ENCODE assay signal across 8 cellular contexts in the genomic region with DNA sequence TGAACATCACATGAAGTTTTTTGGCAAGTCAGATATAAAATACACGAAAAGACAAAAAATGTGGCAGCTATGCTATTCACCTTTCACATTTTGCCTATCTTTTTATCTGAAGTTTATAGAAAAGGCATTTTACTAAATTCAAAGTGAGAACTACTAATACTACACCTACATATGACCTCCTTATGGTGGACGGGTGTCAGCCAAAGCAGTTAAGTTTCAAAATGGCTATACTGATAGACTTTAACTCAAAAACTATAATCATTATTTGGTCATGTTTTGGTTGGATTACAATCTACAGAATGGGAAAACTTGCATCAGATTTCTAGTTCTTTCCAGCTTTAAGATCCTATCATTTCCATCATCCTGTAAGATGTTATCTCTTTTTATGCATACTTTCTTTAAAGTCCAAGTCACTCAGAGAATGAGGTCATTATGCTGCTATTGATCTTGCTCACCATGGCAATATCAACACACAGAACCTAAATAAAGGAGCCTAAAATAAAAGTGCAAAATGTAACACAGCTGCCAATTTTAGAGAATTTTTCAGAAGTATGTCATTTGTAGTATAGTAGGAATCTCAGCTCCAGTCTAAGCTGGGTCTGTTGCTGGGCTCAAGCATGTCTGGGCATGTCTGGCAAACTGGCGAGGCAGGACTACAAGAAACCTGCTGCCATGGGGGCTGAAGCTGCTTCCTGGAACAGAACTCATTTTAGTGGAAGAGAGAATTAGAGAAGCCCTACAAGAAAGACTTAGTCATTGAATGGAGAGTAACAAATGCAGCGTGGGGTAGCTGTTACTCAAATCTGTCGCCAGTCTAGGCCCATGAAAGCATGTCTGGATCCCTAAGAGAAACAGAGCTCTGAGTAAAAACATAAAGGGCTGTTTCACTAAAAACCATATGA. TPM values are rescaled to one million over a fixed set of nuclear protein-coding genes. Genes with fewer than 3 reads are reported as not detected.
DNase-seq lines count a peak whose midpoint lies in the region; ATAC-seq and TF ChIP-seq lines count a peak whose summit lies in the region.

No MANE protein-coding gene starts in this region.

- H2AFZ ChIP-seq in Karpas-422 (ENCODE audit: low read length), result no peak overlapping the region

- H3K27ac ChIP-seq in brain microvascular endothelial cell (peak overlapping the region; percentile 79), prostate gland (no peak overlapping the region), gastrocnemius medialis (no peak overlapping the region), esophagus muscularis mucosa (replicated peaks in 1 of 4) (peak overlapping the region in 2 of 4 donors; percentile 20 to 38), Karpas-422 (ENCODE audit: low read length) (no peak overlapping the region)

- H3K79me2 ChIP-seq in Karpas-422 (ENCODE audit: low read length), result no peaks in the 10 kb centered on the region

- TF ChIP-seq EP300 in esophagus muscularis mucosa (IDR thresholded peaks at IDR 0.05), result no peak

- H3K36me3 ChIP-seq in HAP-1 (replicated peaks), result no peaks in the 10 kb centered on the region
- H3K36me3 ChIP-seq in brain microvascular endothelial cell (replicated peaks), result no peaks in the 10 kb centered on the region
- no peaks in the 10 kb centered on the region for H3K36me3 ChIP-seq in prostate gland
- no peaks in the 10 kb centered on the region for H3K36me3 ChIP-seq in gastrocnemius medialis
- no peaks in the 10 kb centered on the region for H3K36me3 ChIP-seq in esophagus muscularis mucosa
- no peaks in the 10 kb centered on the region for H3K36me3 ChIP-seq in Karpas-422 (ENCODE audit: insufficient read depth, low read length)

- no peak for ATAC-seq in gastrocnemius medialis

- no peaks in the 10 kb centered on the region for H3K27me3 ChIP-seq in HAP-1 (ENCODE audit: low read depth)
- H3K27me3 ChIP-seq in brain microvascular endothelial cell (replicated peaks), result no peaks in the 10 kb centered on the region
- H3K27me3 ChIP-seq in prostate gland (replicated peaks; ENCODE audit: insufficient read depth), result no peaks in the 10 kb centered on the region
- no peaks in the 10 kb centered on the region for H3K27me3 ChIP-seq in gastrocnemius medialis
- no peaks in the 10 kb centered on the region for H3K27me3 ChIP-seq in esophagus muscularis mucosa
- no peaks in the 10 kb centered on the region for H3K27me3 ChIP-seq in Karpas-422 (ENCODE audit: low read length)

- no peak overlapping the region for H3K4me3 ChIP-seq in GM12865 (ENCODE audit: low read depth, low read length)
- H3K4me3 ChIP-seq in HAP-1, result no peak overlapping the region
- H3K4me3 ChIP-seq in brain microvascular endothelial cell (ENCODE audit: low read depth, low read length), result no peak overlapping the region
- H3K4me3 ChIP-seq in prostate gland, result no peak overlapping the region
- H3K4me3 ChIP-seq in gastrocnemius medialis, result no peak overlapping the region
- no peak overlapping the region for H3K4me3 ChIP-seq in esophagus muscularis mucosa
- H3K4me3 ChIP-seq in Karpas-422 (ENCODE audit: low read length), result no peak overlapping the region

- whole genome bisulfite sequencing in prostate gland, result 44% methylated on average over 5 of the region's 5 CpGs
- WGBS in esophagus muscularis mucosa, result 70% methylated on average over 5 of the region's 5 CpGs

- DNase-seq in GM12865 (ENCODE audit: low read depth) (peak; percentile 76), HAP-1 (ENCODE audit: low spot score in 2 of 2) (peak; percentile 86 to 93), NCI-H446 treated with DMSO at 0.1 percent for 48 hours (lab: John Stamatoyannopoulos, UW) (peak; percentile 87), brain microvascular endothelial cell (peak; percentile 71), prostate gland (ENCODE audit: low spot score) (peak; percentile 28), gastrocnemius medialis (no peak), esophagus muscularis mucosa (ENCODE audit: extremely low spot score) (no peak), Karpas-422 (no peak)

- no peaks in the 10 kb centered on the region for H4K20me1 ChIP-seq in Karpas-422 (ENCODE audit: insufficient read depth, low read depth, low read length)

- intact Hi-C loops in prostate gland (cut with DNase I), result no loop called here
- intact Hi-C loops in gastrocnemius medialis (cut with DNase I; ENCODE audit: low total_unique reads), result no loop called here
- intact Hi-C loops in esophagus muscularis mucosa (cut with DNase I), result no loop called here

- no peak for TF ChIP-seq POLR2A in prostate gland (IDR thresholded peaks at IDR 0.05)
- no peak for TF ChIP-seq POLR2A in gastrocnemius medialis (IDR thresholded peaks at IDR 0.05)
- TF ChIP-seq POLR2A in esophagus muscularis mucosa (IDR thresholded peaks at IDR 0.05; ENCODE audit: low read depth), result no peak

- H3K9me3 ChIP-seq in HAP-1 (peaks cover 6% of the 10 kb centered on the region), prostate gland (no peaks in the 10 kb centered on the region), gastrocnemius medialis (no peaks in the 10 kb centered on the region), esophagus muscularis mucosa (no peaks in the 10 kb centered on the region), Karpas-422 (ENCODE audit: low read length) (no peaks in the 10 kb centered on the region)

- no peak for TF ChIP-seq CTCF in GM12865 (IDR thresholded peaks at IDR 0.05; ENCODE audit: insufficient read depth, low read depth, low read length, missing control alignments)
- no peak for TF ChIP-seq CTCF in brain microvascular endothelial cell (IDR thresholded peaks at IDR 0.05; ENCODE audit: low read depth, low read length, missing control alignments)
- TF ChIP-seq CTCF in prostate gland (IDR thresholded peaks at IDR 0.05), result no peak
- no peak for TF ChIP-seq CTCF in gastrocnemius medialis (IDR thresholded peaks at IDR 0.05 in 4 of 5, conservative IDR thresholded peaks at IDR 0.05 in 1 of 5)
- TF ChIP-seq CTCF in esophagus muscularis mucosa (IDR thresholded peaks at IDR 0.05), result no peak

- no peaks in the 10 kb centered on the region for H3K9me2 ChIP-seq in Karpas-422 (replicated peaks; ENCODE audit: insufficient read depth, low read length)

- no peak overlapping the region for H3K4me2 ChIP-seq in Karpas-422 (ENCODE audit: low read depth, low read length, poor library complexity, severe bottlenecking)

- no peak overlapping the region for H3K9ac ChIP-seq in Karpas-422 (ENCODE audit: low read length)

- H3K4me1 ChIP-seq in HAP-1 (peaks cover 38% of the 10 kb centered on the region), prostate gland (replicated peaks) (no peaks in the 10 kb centered on the region), gastrocnemius medialis (no peaks in the 10 kb centered on the region), esophagus muscularis mucosa (peaks cover 0 to 13% (median 8%) of the 10 kb centered on the region in 4 donors), Karpas-422 (ENCODE audit: low read length) (peaks cover 4% of the 10 kb centered on the region)

- in situ Hi-C loops in HAP-1 (cut with MboI; ENCODE audit: low sequenced_read_pairs), result no loop called here
- in situ Hi-C loops in brain microvascular endothelial cell (cut with HindIII; ENCODE audit: low pct_ligation_motif_present, low sequenced_read_pairs), result no loop called here
- in situ Hi-C loops in gastrocnemius medialis (cut with MboI; ENCODE audit: low sequenced_read_pairs in 4 of 4), result no loop called here

RNA-seq across cellular contexts. Expression of a gene that starts 7.6 kb away (rescaled TPM):
- 10 to 100 TPM; 29.3 to 51.7 TPM for total RNA-seq in prostate gland
- total RNA-seq in gastrocnemius medialis, result 10 to 100 TPM in 3 of 4 donors, 1 to 10 TPM in 1; 9.2 to 22.2 (median 13.2) TPM
- total RNA-seq in esophagus muscularis mucosa, result 10 to 100 TPM; 31.8 to 48.9 (median 37.1) TPM
- 15.5 and 31.6 TPM in 2 replicates for total RNA-seq in Karpas-422 (2014; rRNA removed; shearing (Covaris generic); ENCODE audit: low replicate concordance)

Comparison
In these comparisons a context has a peak if more than half of its experiments do, and no peak if none do; other contexts are left out.
1. DNase-seq: peak in GM12865 (single experiment), HAP-1 (2 of 2), NCI-H446 treated with DMSO at 0.1 percent for 48 hours (single experiment), brain microvascular endothelial cell (single experiment) and prostate gland (single experiment); none in gastrocnemius medialis (0 of 2), esophagus muscularis mucosa (single experiment) and Karpas-422 (single experiment).